ENCODE assay signal across 9 cellular contexts in the genomic region with DNA sequence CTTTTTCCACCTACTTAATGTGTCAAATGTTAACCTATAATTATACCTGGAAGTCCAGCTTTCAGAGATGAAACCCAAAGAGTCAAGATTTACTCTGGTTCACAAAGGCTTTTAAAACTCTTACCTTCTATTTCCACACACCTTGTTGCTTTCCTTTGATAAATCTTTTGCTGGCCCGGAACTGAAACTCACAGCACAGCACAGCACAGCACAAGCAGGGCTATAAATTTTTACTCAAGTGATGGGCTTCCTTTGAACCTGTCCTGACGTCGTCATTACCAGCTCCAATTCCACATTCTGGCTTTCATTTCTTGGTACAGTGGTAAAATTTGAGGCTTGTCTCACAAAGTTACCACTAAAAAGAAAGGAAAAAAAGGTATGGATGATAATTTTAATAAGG.
"Had no signal": no experiment of that assay in that cellular context is flagged by ENCODE, and none has a peak within 500 bp of the region (broad histone marks: within the 10 kb centered on the region; RNA-seq: fewer than 3 reads in every experiment).

No MANE protein-coding gene starts in this region.

- H3K36me3 Mint-ChIP-seq: IgD-negative memory B cell had no signal

- H2AFZ ChIP-seq: GM23248 had no signal

- H3K9ac ChIP-seq: GM23248 had no signal

- H3K4me3 ChIP-seq: GM23248, HAP-1 had no signal

- H3K9me3 ChIP-seq: HAP-1 had no signal

- H3K4me1 ChIP-seq: HAP-1 had no signal

- ATAC-seq: HCT116, HepG2 had no signal

- H3K27ac ChIP-seq: GM23248, HL-60 had no signal

- DNase-seq: GM23248, GOT3, H7, HFFc6 had no signal

- H3K4me3 Mint-ChIP-seq: HFFc6, IgD-negative memory B cell had no signal

- H3K4me1 Mint-ChIP-seq: IgD-negative memory B cell had no signal

- H3K36me3 ChIP-seq: HAP-1 had no signal

- FAIRE-seq: HepG2 had no signal

- H3K27ac Mint-ChIP-seq: HFFc6, IgD-negative memory B cell had no signal
